ENCODE assay signal across 22 cellular contexts in the genomic region with DNA sequence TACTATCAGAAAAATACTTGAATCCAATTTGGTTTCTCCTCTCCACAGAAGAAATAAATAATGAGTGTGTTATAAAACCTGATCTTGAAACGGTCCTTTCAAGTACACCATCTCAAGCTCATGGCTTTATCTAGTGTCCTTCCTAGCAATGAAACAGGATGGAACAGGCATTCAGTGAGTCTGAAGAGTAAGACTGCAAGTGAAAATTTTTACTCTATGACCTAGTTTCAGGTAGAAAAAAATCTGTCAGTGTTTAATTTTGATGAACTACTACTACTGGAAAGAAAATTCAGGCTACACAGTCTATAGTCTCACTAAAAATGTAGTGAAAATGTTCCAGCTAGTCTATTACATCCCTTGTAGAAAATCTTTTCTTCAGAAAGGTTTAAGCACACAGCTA. TPM values are rescaled to one million over a fixed set of nuclear protein-coding genes. Genes with fewer than 3 reads are reported as not detected.
DNase-seq lines count a peak whose midpoint lies in the region; ATAC-seq lines count a peak whose summit lies in the region.
"Had no signal": no experiment of that assay in that cellular context is flagged by ENCODE, and none has a peak within 500 bp of the region (broad histone marks: within the 10 kb centered on the region; RNA-seq: fewer than 3 reads in every experiment).

No MANE protein-coding gene starts in this region.

- peak overlapping the region; percentile 96 for H3K27ac Mint-ChIP-seq in activated T-cell treated with anti-CD3 and anti-CD28 coated beads, Interleukin-2, amount 50 U/mL, for 72 hours
- peak overlapping the region; percentile 38 for H3K27ac Mint-ChIP-seq in activated naive CD8-positive, alpha-beta T cell
- H3K27ac Mint-ChIP-seq in stimulated activated naive CD8-positive, alpha-beta T cell treated with anti-CD3 and anti-CD28 coated beads, Interleukin-15, amount 100 ng/mL, for 72 hours = no peak overlapping the region
- H3K27ac Mint-ChIP-seq: activated naive CD8-positive, alpha-beta T cell treated with anti-CD3 and anti-CD28 coated beads, Interleukin-2, amount 10 ng/mL, durations not matched to agents 7 days and 5 days had no signal

- no peak for DNase-seq in activated T-cell treated with anti-CD3 and anti-CD28 coated beads, Interleukin-2, amount 50 U/mL, for 72 hours
- DNase-seq in activated T-cell treated with anti-CD3 and anti-CD28 coated beads, Interleukin-2, amount 50 U/mL, for 48 hours = no peak
- no peak for DNase-seq in stimulated activated naive CD8-positive, alpha-beta T cell treated with anti-CD3 and anti-CD28 coated beads, Interleukin-15, amount 100 ng/mL, for 72 hours
- no peak for DNase-seq in stimulated activated CD4-positive, alpha-beta T cell treated with anti-CD3 and anti-CD28 coated beads, Interleukin-15, amount 100 ng/mL, for 24 hours
- DNase-seq in amniotic stem cell (lab: John Stamatoyannopoulos, UW) (no peak), RKO (ENCODE audit: low spot score) (no peak)
- DNase-seq: activated CD4-positive, alpha-beta T cell treated with anti-CD3 and anti-CD28 coated beads for 48 hours; activated naive CD8-positive, alpha-beta T cell treated with anti-CD3 and anti-CD28 coated beads, Interleukin-2, amount 10 ng/mL, durations not matched to agents 7 days and 5 days; brain microvascular endothelial cell; DMS53; effector memory CD4-positive, alpha-beta T cell; KBM-7; left lung; MV-4-11; naive thymus-derived CD8-positive, alpha-beta T cell; NCI-H1694 treated with DMSO at 0.1 percent for 48 hours; NCI-H748 treated with DMSO at 0.1 percent for 48 hours; substantia nigra had no signal

- peaks cover 4 to 15% of the 10 kb centered on the region in 2 donors for H3K36me3 Mint-ChIP-seq in activated T-cell treated with anti-CD3 and anti-CD28 coated beads, Interleukin-2, amount 50 U/mL, for 72 hours (ENCODE audit: insufficient read depth in 2 of 2)
- H3K36me3 Mint-ChIP-seq in activated naive CD8-positive, alpha-beta T cell = peaks cover 5% of the 10 kb centered on the region

- peaks cover 79% of the 10 kb centered on the region for H3K4me1 Mint-ChIP-seq in activated T-cell treated with anti-CD3 and anti-CD28 coated beads, Interleukin-2, amount 50 U/mL, for 72 hours (ENCODE audit: low read depth)
- H3K4me1 Mint-ChIP-seq in activated naive CD8-positive, alpha-beta T cell (ENCODE audit: low read depth) = peaks cover 44% of the 10 kb centered on the region
- peaks cover 72% of the 10 kb centered on the region for H3K4me1 Mint-ChIP-seq in stimulated activated naive CD8-positive, alpha-beta T cell treated with anti-CD3 and anti-CD28 coated beads, Interleukin-15, amount 100 ng/mL, for 72 hours

- H3K27me3 Mint-ChIP-seq in activated T-cell treated with anti-CD3 and anti-CD28 coated beads, Interleukin-2, amount 50 U/mL, for 72 hours (ENCODE audit: low read depth) = no peaks in the 10 kb centered on the region
- H3K27me3 Mint-ChIP-seq in activated naive CD8-positive, alpha-beta T cell = no peaks in the 10 kb centered on the region
- H3K27me3 Mint-ChIP-seq in stimulated activated naive CD8-positive, alpha-beta T cell treated with anti-CD3 and anti-CD28 coated beads, Interleukin-15, amount 100 ng/mL, for 72 hours = no peaks in the 10 kb centered on the region
- H3K27me3 Mint-ChIP-seq: activated naive CD8-positive, alpha-beta T cell treated with anti-CD3 and anti-CD28 coated beads, Interleukin-2, amount 10 ng/mL, durations not matched to agents 7 days and 5 days; naive thymus-derived CD8-positive, alpha-beta T cell had no signal

- ATAC-seq in activated T-cell treated with anti-CD3 and anti-CD28 coated beads, Interleukin-2, amount 50 U/mL, for 72 hours (replicated peaks in 1 of 2) = peak; percentile 83 to 86
- ATAC-seq in HG02870 (IDR thresholded peaks at IDR 0.05; ENCODE audit: unreplicated experiment) = peak; percentile 57
- peak; percentile 80 for ATAC-seq in stimulated activated naive CD8-positive, alpha-beta T cell treated with anti-CD3 and anti-CD28 coated beads, Interleukin-15, amount 100 ng/mL, for 72 hours
- ATAC-seq: left lung; naive thymus-derived CD8-positive, alpha-beta T cell; sciatic nerve had no signal

- peak overlapping the region; percentile 14 to 89 for H3K4me3 Mint-ChIP-seq in activated T-cell treated with anti-CD3 and anti-CD28 coated beads, Interleukin-2, amount 50 U/mL, for 72 hours
- H3K4me3 Mint-ChIP-seq in activated naive CD8-positive, alpha-beta T cell = no peak overlapping the region
- H3K4me3 Mint-ChIP-seq in stimulated activated naive CD8-positive, alpha-beta T cell treated with anti-CD3 and anti-CD28 coated beads, Interleukin-15, amount 100 ng/mL, for 72 hours = peak overlapping the region in 1 of 2 donors; percentile 35
- H3K4me3 Mint-ChIP-seq: activated naive CD8-positive, alpha-beta T cell treated with anti-CD3 and anti-CD28 coated beads, Interleukin-2, amount 10 ng/mL, durations not matched to agents 7 days and 5 days; naive thymus-derived CD8-positive, alpha-beta T cell had no signal

- no peaks in the 10 kb centered on the region for H3K9me3 Mint-ChIP-seq in activated T-cell treated with anti-CD3 and anti-CD28 coated beads, Interleukin-2, amount 50 U/mL, for 72 hours
- no peaks in the 10 kb centered on the region for H3K9me3 Mint-ChIP-seq in activated naive CD8-positive, alpha-beta T cell (ENCODE audit: low read depth)
- H3K9me3 Mint-ChIP-seq in stimulated activated naive CD8-positive, alpha-beta T cell treated with anti-CD3 and anti-CD28 coated beads, Interleukin-15, amount 100 ng/mL, for 72 hours = no peaks in the 10 kb centered on the region
- H3K9me3 Mint-ChIP-seq: activated naive CD8-positive, alpha-beta T cell treated with anti-CD3 and anti-CD28 coated beads, Interleukin-2, amount 10 ng/mL, durations not matched to agents 7 days and 5 days; naive thymus-derived CD8-positive, alpha-beta T cell had no signal

RNA-seq across cellular contexts. Expression of gene CBX5, which starts 7.7 kb away (rescaled TPM):
- 100 to 1,000 TPM in 1 of 2 donors, 10 to 100 TPM in 1; 89.4 to 108 TPM for total RNA-seq in activated T-cell treated with anti-CD3 and anti-CD28 coated beads, Interleukin-2, amount 50 U/mL, for 72 hours

RNA-seq across cellular contexts. Expression of gene HNRNPA1, which starts 8.3 kb away (rescaled TPM):
- 1,000 to 10,000 TPM; 1,863 to 1,950 TPM for total RNA-seq in activated T-cell treated with anti-CD3 and anti-CD28 coated beads, Interleukin-2, amount 50 U/mL, for 72 hours

RNA-seq across cellular contexts. Expression of gene NFE2, which starts 28.6 kb away (rescaled TPM):
- total RNA-seq in activated T-cell treated with anti-CD3 and anti-CD28 coated beads, Interleukin-2, amount 50 U/mL, for 72 hours = under 1 TPM in 1 of 2 donors, not detected in 1; 0.19 TPM
- total RNA-seq: activated naive CD8-positive, alpha-beta T cell treated with anti-CD3 and anti-CD28 coated beads, Interleukin-2, amount 10 ng/mL, durations not matched to agents 7 days and 5 days; hepatocyte; naive thymus-derived CD8-positive, alpha-beta T cell had no signal

RNA-seq across cellular contexts. Expression of gene COPZ1, which starts 52.7 kb away (rescaled TPM):
- 100 to 1,000 TPM; 124 to 135 TPM for total RNA-seq in activated T-cell treated with anti-CD3 and anti-CD28 coated beads, Interleukin-2, amount 50 U/mL, for 72 hours

Comparison
In these comparisons a context has a peak if more than half of its experiments do, and no peak if none do; other contexts are left out.
1. H3K27ac Mint-ChIP-seq: peak in activated T-cell treated with anti-CD3 and anti-CD28 coated beads, Interleukin-2, amount 50 U/mL, for 72 hours (single experiment) and activated naive CD8-positive, alpha-beta T cell (single experiment); none in stimulated activated naive CD8-positive, alpha-beta T cell treated with anti-CD3 and anti-CD28 coated beads, Interleukin-15, amount 100 ng/mL, for 72 hours (0 of 2).
2. Peak in every context shown above with its lines, with median percentiles within 50 percentile points of each other: ATAC-seq.